Comparison of ENCODE assay signal across 9 cellular contexts in the genomic region with DNA sequence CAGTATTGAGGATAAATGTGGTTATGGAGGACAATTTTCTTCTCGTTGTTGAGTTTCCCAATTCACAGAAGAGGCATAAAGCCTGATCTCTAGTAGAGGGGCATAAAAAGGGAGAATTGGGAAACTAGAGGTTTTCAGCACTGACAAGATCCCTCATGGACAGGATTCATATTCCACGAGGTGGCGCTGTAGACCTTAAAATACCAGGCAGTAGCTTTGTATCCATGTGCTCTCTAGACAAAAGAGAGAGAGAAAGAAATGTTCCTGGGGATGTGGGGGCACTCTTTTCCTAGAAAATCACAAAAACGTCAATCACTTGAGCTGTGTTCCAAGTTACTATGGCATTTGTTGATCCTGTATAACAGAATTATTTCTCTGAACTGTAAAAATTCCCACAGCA.
DNase-seq lines count a peak whose midpoint lies in the region; ATAC-seq and TF ChIP-seq lines count a peak whose summit lies in the region.
"Had no signal": no experiment of that assay in that cellular context is flagged by ENCODE, and none has a peak within 500 bp of the region (broad histone marks: within the 10 kb centered on the region; RNA-seq: fewer than 3 reads in every experiment).

No MANE protein-coding gene starts in this region.

- H3K27me3 Mint-ChIP-seq in activated naive CD4-positive, alpha-beta T cell treated with anti-CD3 and anti-CD28 coated beads, Interleukin-2, amount 10 ng/mL, durations not matched to agents 7 days and 5 days, result no peaks in the 10 kb centered on the region

- H4K20me1 ChIP-seq in MM.1S (ENCODE audit: insufficient read depth, low read length), result no peaks in the 10 kb centered on the region

- ATAC-seq in HG02840 (IDR thresholded peaks at IDR 0.05; ENCODE audit: low FRiP score, unreplicated experiment), result no peak
- ATAC-seq: T-cell had no signal

- H2AFZ ChIP-seq in MM.1S (ENCODE audit: low read length), result no peak overlapping the region

- in situ Hi-C loops in astrocyte of the spinal cord (cut with HindIII; ENCODE audit: low sequenced_read_pairs), result no loop called here

- no peaks in the 10 kb centered on the region for H3K9me2 ChIP-seq in MM.1S (replicated peaks; ENCODE audit: insufficient read depth, low read length)

- H3K4me3 Mint-ChIP-seq in activated naive CD4-positive, alpha-beta T cell treated with anti-CD3 and anti-CD28 coated beads, Interleukin-2, amount 10 ng/mL, durations not matched to agents 7 days and 5 days, result no peak overlapping the region
- H3K4me3 Mint-ChIP-seq: T-cell had no signal

- DNase-seq in activated naive CD4-positive, alpha-beta T cell treated with anti-CD3 and anti-CD28 coated beads, Interleukin-2, amount 10 ng/mL, durations not matched to agents 7 days and 5 days, result peak; percentile 29
- DNase-seq in activated naive CD4-positive, alpha-beta T cell treated with anti-CD3 and anti-CD28 coated beads, Interleukin-2, amount 50 U/mL, for 16 hours, result no peak
- peak; percentile 73 for DNase-seq in MM.1S
- DNase-seq in astrocyte of the spinal cord (ENCODE audit: low read depth, low spot score), result peak; percentile 9
- peak; percentile 1 for DNase-seq in renal cortical epithelial cell (ENCODE audit: low read depth)
- DNase-seq in medulla oblongata (ENCODE audit: extremely low spot score), result no peak
- no peak for DNase-seq in NCI-H1092 treated with DMSO at 0.1 percent for 48 hours (lab: John Stamatoyannopoulos, UW)

- H3K4me3 ChIP-seq in MM.1S (ENCODE audit: low read length) (no peak overlapping the region), astrocyte of the spinal cord (ENCODE audit: low read depth, low read length) (no peak overlapping the region)

- no peaks in the 10 kb centered on the region for H3F3A ChIP-seq in MM.1S (ENCODE audit: insufficient read depth, low read length)

- H3K27ac ChIP-seq in MM.1S (ENCODE audit: low read length), result no peak overlapping the region

- H3K9ac ChIP-seq in MM.1S (ENCODE audit: low read length), result no peak overlapping the region

- H3K9me3 ChIP-seq in MM.1S (replicated peaks; ENCODE audit: insufficient read depth, low read length), result no peaks in the 10 kb centered on the region

- TF ChIP-seq CTCF in MM.1S (IDR thresholded peaks at IDR 0.05; ENCODE audit: low read length) (peak; percentile 52), astrocyte of the spinal cord (IDR thresholded peaks at IDR 0.05; ENCODE audit: low read depth, low read length) (peak; percentile 13)

- H3K27ac Mint-ChIP-seq in activated naive CD4-positive, alpha-beta T cell treated with anti-CD3 and anti-CD28 coated beads, Interleukin-2, amount 10 ng/mL, durations not matched to agents 7 days and 5 days, result no peak overlapping the region
- H3K27ac Mint-ChIP-seq: T-cell had no signal

- H3K4me1 Mint-ChIP-seq in activated naive CD4-positive, alpha-beta T cell treated with anti-CD3 and anti-CD28 coated beads, Interleukin-2, amount 10 ng/mL, durations not matched to agents 7 days and 5 days, result no peaks in the 10 kb centered on the region
- H3K4me1 Mint-ChIP-seq: T-cell had no signal

- no peaks in the 10 kb centered on the region for H3K27me3 ChIP-seq in MM.1S (replicated peaks; ENCODE audit: insufficient read depth, low read length)

- H3K36me3 Mint-ChIP-seq in activated naive CD4-positive, alpha-beta T cell treated with anti-CD3 and anti-CD28 coated beads, Interleukin-2, amount 10 ng/mL, durations not matched to agents 7 days and 5 days, result no peaks in the 10 kb centered on the region
- H3K36me3 Mint-ChIP-seq: T-cell had no signal

- no peak overlapping the region for H3K4me2 ChIP-seq in MM.1S (ENCODE audit: low read depth, low read length)

- no peaks in the 10 kb centered on the region for H3K36me3 ChIP-seq in MM.1S (replicated peaks; ENCODE audit: insufficient read depth, low read length)

- H3K4me1 ChIP-seq in MM.1S (ENCODE audit: low read length), result no peaks in the 10 kb centered on the region

- no peaks in the 10 kb centered on the region for H3K79me2 ChIP-seq in MM.1S (ENCODE audit: low read length)

- CTCF ChIA-PET in activated naive CD4-positive, alpha-beta T cell treated with anti-CD3 and anti-CD28 coated beads, Interleukin-2, amount 10 ng/mL, durations not matched to agents 7 days and 5 days (lab: Charles Lee), result interaction anchor here (1.3 kb wide), 1 partner anchor 1343 kb away, joined by 3 read pairs; a partner anchor contains a TSS

- peaks cover 27% of the 10 kb centered on the region for H3K9me3 Mint-ChIP-seq in activated naive CD4-positive, alpha-beta T cell treated with anti-CD3 and anti-CD28 coated beads, Interleukin-2, amount 10 ng/mL, durations not matched to agents 7 days and 5 days

Comparison
In these comparisons a context has a peak if more than half of its experiments do, and no peak if none do; other contexts are left out.
1. DNase-seq: peak in activated naive CD4-positive, alpha-beta T cell treated with anti-CD3 and anti-CD28 coated beads, Interleukin-2, amount 10 ng/mL, durations not matched to agents 7 days and 5 days (single experiment), MM.1S (single experiment), astrocyte of the spinal cord (single experiment) and renal cortical epithelial cell (single experiment); none in activated naive CD4-positive, alpha-beta T cell treated with anti-CD3 and anti-CD28 coated beads, Interleukin-2, amount 50 U/mL, for 16 hours (single experiment), medulla oblongata (single experiment) and NCI-H1092 treated with DMSO at 0.1 percent for 48 hours (single experiment).